In genomic region chr2:30155202-30155601, GRCh38 we compare ENCODE assay signal across 18 cellular contexts.
"Had no signal": no experiment of that assay in that cellular context is flagged by ENCODE, and none has a peak within 500 bp of the region (broad histone marks: within the 10 kb centered on the region; RNA-seq: fewer than 3 reads in every experiment).

No MANE protein-coding gene starts in this region.

- FAIRE-seq: colon, endometrium had no signal

- DNase-seq: activated CD4-positive, alpha-beta T cell treated with anti-CD3 and anti-CD28 coated beads, Interleukin-2, amount 50 U/mL, for 1 hour; activated CD4-positive, CD25-positive, alpha-beta regulatory T cell; activated CD8-positive, alpha-beta memory T cell treated with anti-CD3 and anti-CD28 coated beads, Interleukin-2, amount 50 U/mL, for 4 hours; activated effector memory CD4-positive, alpha-beta T cell treated with anti-CD3 and anti-CD28 coated beads, Interleukin-2, amount 50 U/mL, for 16 hours; activated naive CD4-positive, alpha-beta T cell treated with anti-CD3 and anti-CD28 coated beads, Interleukin-2, amount 50 U/mL, for 16 hours; activated T-cell treated with anti-CD3 and anti-CD28 coated beads, Interleukin-2, amount 50 U/mL, for 48 hours; adrenal gland; mesenchymal stem cell; mucosa of descending colon; stimulated activated CD4-positive, alpha-beta T cell treated with anti-CD3 and anti-CD28 coated beads, Interleukin-2, amount 100 ng/mL, for 24 hours; T-helper 1 cell; T1000; upper lobe of right lung had no signal

- H3K4me3 ChIP-seq: adrenal gland, cardiac muscle cell, mucosa of descending colon, upper lobe of right lung had no signal

- H3K27me3 ChIP-seq: adrenal gland, cardiac muscle cell, upper lobe of right lung had no signal

- H3K9me3 Mint-ChIP-seq: naive B cell, neural crest cell had no signal

- H3K4me3 Mint-ChIP-seq: neural crest cell had no signal

- H3K9me3 ChIP-seq: adrenal gland, mucosa of descending colon, upper lobe of right lung had no signal

- H3K27ac ChIP-seq: adrenal gland, cardiac muscle cell, upper lobe of right lung had no signal

- H3K27me3 Mint-ChIP-seq: naive B cell had no signal

- ATAC-seq: upper lobe of right lung had no signal

- H3K4me1 Mint-ChIP-seq: neural crest cell had no signal
